Comparison of ENCODE assay signal across 9 cellular contexts in the genomic region with DNA sequence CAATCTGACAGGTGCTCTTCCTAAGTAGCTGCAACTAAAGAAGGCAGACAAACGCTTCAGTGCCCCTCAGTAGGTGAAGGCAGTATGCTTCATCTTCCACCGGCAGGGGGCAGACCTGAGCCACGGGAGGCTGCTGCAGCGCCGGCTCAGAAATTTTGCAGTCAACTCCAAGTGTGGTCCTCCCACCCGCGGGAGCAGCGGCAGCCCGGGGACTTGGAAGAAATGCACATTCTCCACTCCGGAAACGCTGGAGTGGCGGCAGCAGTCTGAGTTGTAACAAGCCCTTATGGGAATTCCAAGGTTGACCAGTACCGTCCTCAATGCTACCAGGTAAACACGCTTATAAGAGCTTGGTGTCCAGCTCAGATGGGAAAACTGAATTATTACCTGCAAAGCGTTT. TPM values are rescaled to one million over a fixed set of nuclear protein-coding genes. Genes with fewer than 3 reads are reported as not detected.
DNase-seq lines count a peak whose midpoint lies in the region; ATAC-seq and TF ChIP-seq lines count a peak whose summit lies in the region.
"Had no signal": no experiment of that assay in that cellular context is flagged by ENCODE, and none has a peak within 500 bp of the region (broad histone marks: within the 10 kb centered on the region; RNA-seq: fewer than 3 reads in every experiment).

No MANE protein-coding gene starts in this region.

- DNase-seq in CD1c-positive myeloid dendritic cell (ENCODE audit: extremely low spot score) (peak; percentile 69), OCI-M1 (lab: John Stamatoyannopoulos, UW) (peak; percentile 68), fibroblast of villous mesenchyme (ENCODE audit: low read depth) (peak; percentile 78), nucleus accumbens (lab: John Stamatoyannopoulos, UW) (peak in 49 of 56 donors; percentile 16 to 85 (median 55)), superior temporal gyrus (ENCODE audit: extremely low spot score) (peak; percentile 87)
- peak; percentile 55 for DNase-seq in activated T-helper 1 cell treated with anti-CD3 and anti-CD28 coated beads, Interleukin-12 subunit alpha, Interleukin-12 subunit beta, Interleukin-2, Interleukin-4 antibody, amounts not matched to agents 30 ng/mL and 10 ng/mL and 1 ng/mL, durations not matched to agents 14 hours and 24 hours and 36 hours (ENCODE audit: low spot score)

- peaks cover 11% of the 10 kb centered on the region for H3K4me1 Mint-ChIP-seq in activated T-helper 1 cell treated with anti-CD3 and anti-CD28 coated beads, Interleukin-12 subunit alpha, Interleukin-12 subunit beta, Interleukin-2, Interleukin-4 antibody, amounts not matched to agents 30 ng/mL and 10 ng/mL and 1 ng/mL, durations not matched to agents 14 hours and 24 hours and 36 hours (ENCODE audit: low read depth)

- H3K9me3 Mint-ChIP-seq in activated T-helper 1 cell treated with anti-CD3 and anti-CD28 coated beads, Interleukin-12 subunit alpha, Interleukin-12 subunit beta, Interleukin-2, Interleukin-4 antibody, amounts not matched to agents 30 ng/mL and 10 ng/mL and 1 ng/mL, durations not matched to agents 14 hours and 24 hours and 36 hours, result no peaks in the 10 kb centered on the region
- H3K9me3 Mint-ChIP-seq: T-helper 1 cell treated with Interleukin-12 subunit alpha and Interleukin-12 subunit beta and Interleukin-4 antibody, amounts not matched to agents 30 μg/mL and 1 μg/mL, for 36 hours had no signal

- no peaks in the 10 kb centered on the region for H3K36me3 Mint-ChIP-seq in activated T-helper 1 cell treated with anti-CD3 and anti-CD28 coated beads, Interleukin-12 subunit alpha, Interleukin-12 subunit beta, Interleukin-2, Interleukin-4 antibody, amounts not matched to agents 30 ng/mL and 10 ng/mL and 1 ng/mL, durations not matched to agents 14 hours and 24 hours and 36 hours (ENCODE audit: low read depth)

- peak overlapping the region; percentile 87 for H3K4me3 ChIP-seq in fibroblast of villous mesenchyme (ENCODE audit: low read depth, low read length)

- ATAC-seq in GM19025 (IDR thresholded peaks at IDR 0.05; ENCODE audit: low read depth, unreplicated experiment) (peak; percentile 50), HG03520 (IDR thresholded peaks at IDR 0.05; ENCODE audit: unreplicated experiment) (peak; percentile 72)

- intact Hi-C loops in activated T-helper 1 cell treated with anti-CD3 and anti-CD28 coated beads, Interleukin-12 subunit alpha, Interleukin-12 subunit beta, Interleukin-2, Interleukin-4 antibody, amounts not matched to agents 30 ng/mL and 10 ng/mL and 1 ng/mL, durations not matched to agents 14 hours and 24 hours and 36 hours (cut with micrococcal nuclease), result loop anchor here (1.0 to 5.0 kb wide), 4 partner anchors 433 to 1337 kb away; no protein-coding TSS in a partner anchor

- TF ChIP-seq CTCF in fibroblast of villous mesenchyme (IDR thresholded peaks at IDR 0.05; ENCODE audit: insufficient read depth, low read depth, low read length), result peak; percentile 94

- no peak overlapping the region for H3K4me3 Mint-ChIP-seq in activated T-helper 1 cell treated with anti-CD3 and anti-CD28 coated beads, Interleukin-12 subunit alpha, Interleukin-12 subunit beta, Interleukin-2, Interleukin-4 antibody, amounts not matched to agents 30 ng/mL and 10 ng/mL and 1 ng/mL, durations not matched to agents 14 hours and 24 hours and 36 hours
- H3K4me3 Mint-ChIP-seq: T-helper 1 cell treated with Interleukin-12 subunit alpha and Interleukin-12 subunit beta and Interleukin-4 antibody, amounts not matched to agents 30 μg/mL and 1 μg/mL, for 36 hours had no signal

- no peak overlapping the region for H3K27ac Mint-ChIP-seq in activated T-helper 1 cell treated with anti-CD3 and anti-CD28 coated beads, Interleukin-12 subunit alpha, Interleukin-12 subunit beta, Interleukin-2, Interleukin-4 antibody, amounts not matched to agents 30 ng/mL and 10 ng/mL and 1 ng/mL, durations not matched to agents 14 hours and 24 hours and 36 hours
- H3K27ac Mint-ChIP-seq: T-helper 1 cell treated with Interleukin-12 subunit alpha and Interleukin-12 subunit beta and Interleukin-4 antibody, amounts not matched to agents 30 μg/mL and 1 μg/mL, for 36 hours had no signal

- H3K27me3 Mint-ChIP-seq in activated T-helper 1 cell treated with anti-CD3 and anti-CD28 coated beads, Interleukin-12 subunit alpha, Interleukin-12 subunit beta, Interleukin-2, Interleukin-4 antibody, amounts not matched to agents 30 ng/mL and 10 ng/mL and 1 ng/mL, durations not matched to agents 14 hours and 24 hours and 36 hours (ENCODE audit: insufficient read depth), result peaks cover 44% of the 10 kb centered on the region

RNA-seq across cellular contexts. Expression of a gene that starts 3.4 kb away (rescaled TPM):
- total RNA-seq in activated T-helper 1 cell treated with anti-CD3 and anti-CD28 coated beads, Interleukin-12 subunit alpha, Interleukin-12 subunit beta, Interleukin-2, Interleukin-4 antibody, amounts not matched to agents 30 ng/mL and 10 ng/mL and 1 ng/mL, durations not matched to agents 14 hours and 24 hours and 36 hours, result 1.2 and 1.3 TPM in 2 replicates
- 88.5 and 175 TPM in 2 replicates for total RNA-seq in fibroblast of villous mesenchyme

RNA-seq across cellular contexts. Expression of a gene that starts 29.4 kb away (rescaled TPM):
- not detected in 2 replicates for total RNA-seq in activated T-helper 1 cell treated with anti-CD3 and anti-CD28 coated beads, Interleukin-12 subunit alpha, Interleukin-12 subunit beta, Interleukin-2, Interleukin-4 antibody, amounts not matched to agents 30 ng/mL and 10 ng/mL and 1 ng/mL, durations not matched to agents 14 hours and 24 hours and 36 hours
- total RNA-seq in fibroblast of villous mesenchyme, result under 0.01 TPM in 1 of 2 replicates, not detected in the other

RNA-seq across cellular contexts. Expression of a gene that starts 44.8 kb away (rescaled TPM):
- not detected in 2 replicates for total RNA-seq in activated T-helper 1 cell treated with anti-CD3 and anti-CD28 coated beads, Interleukin-12 subunit alpha, Interleukin-12 subunit beta, Interleukin-2, Interleukin-4 antibody, amounts not matched to agents 30 ng/mL and 10 ng/mL and 1 ng/mL, durations not matched to agents 14 hours and 24 hours and 36 hours
- total RNA-seq in fibroblast of villous mesenchyme, result not detected in 2 replicates

Comparison
In these comparisons a context has a peak if more than half of its experiments do, and no peak if none do; other contexts are left out.
1. Peak in every context shown above with its lines: DNase-seq, ATAC-seq and H3K4me3 ChIP-seq.
2. RNA of a gene that starts 3.4 kb away (total RNA-seq): 88.5 to 175 TPM in fibroblast of villous mesenchyme; 1.2 to 1.3 TPM in activated T-helper 1 cell treated with anti-CD3 and anti-CD28 coated beads, Interleukin-12 subunit alpha, Interleukin-12 subunit beta, Interleukin-2, Interleukin-4 antibody, amounts not matched to agents 30 ng/mL and 10 ng/mL and 1 ng/mL, durations not matched to agents 14 hours and 24 hours and 36 hours; every median in the first group is over 10 times any median in the second.